1 cellular context compared by ENCODE assay signal in the genomic region with DNA sequence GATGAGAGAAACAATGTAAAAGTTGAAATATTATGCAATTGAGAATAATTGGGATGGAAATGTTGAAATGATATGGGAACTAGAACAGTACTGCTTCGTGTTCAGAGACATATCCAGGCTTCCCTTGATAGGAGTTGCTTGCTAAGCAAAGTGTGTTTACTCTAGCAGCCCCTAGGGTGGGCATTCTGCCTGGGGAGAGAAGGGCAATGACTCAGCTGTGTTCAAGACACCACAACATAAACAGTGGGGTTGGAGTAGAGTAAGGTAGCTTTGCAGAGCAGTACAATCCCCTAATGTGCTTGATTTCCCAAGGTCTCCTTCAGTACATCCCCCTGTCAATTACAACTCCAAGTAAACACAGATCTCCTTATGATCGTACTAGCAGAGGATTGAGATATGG.
TF ChIP-seq lines count a peak whose summit lies in the region.

No MANE protein-coding gene starts in this region.

TF ChIP-seq in H1, 55 proteins besides CTCF, POLR2A, EP300 and RAD21:
- peak; percentile 45; the same call in 1 of the 2 replicates for TF ChIP-seq MAFK (IDR thresholded peaks at IDR 0.05; ENCODE audit: low read depth, low read length)
- TF ChIP-seq CBX5 (IDR thresholded peaks at IDR 0.05; ENCODE audit: low read depth, low read length) = no peak
- no peak for TF ChIP-seq YY1 (IDR thresholded peaks at IDR 0.05; ENCODE audit: low read depth, low read length)
- peak; percentile 37; the same call in 1 of the 2 replicates for TF ChIP-seq BACH1 (IDR thresholded peaks at IDR 0.05; ENCODE audit: low read length)
- no peak for TF ChIP-seq BRCA1 (IDR thresholded peaks at IDR 0.05; ENCODE audit: low read depth, low read length)
- no peak for TF ChIP-seq PHF8 (conservative IDR thresholded peaks at IDR 0.05; ENCODE audit: low read depth, low read length)
- no peak for TF ChIP-seq SP2 (IDR thresholded peaks at IDR 0.05; ENCODE audit: low read length)
- no peak for TF ChIP-seq TEAD4 (IDR thresholded peaks at IDR 0.05; ENCODE audit: low read depth, low read length)
